ENCODE assay signal across 1 cellular context in the genomic region with DNA sequence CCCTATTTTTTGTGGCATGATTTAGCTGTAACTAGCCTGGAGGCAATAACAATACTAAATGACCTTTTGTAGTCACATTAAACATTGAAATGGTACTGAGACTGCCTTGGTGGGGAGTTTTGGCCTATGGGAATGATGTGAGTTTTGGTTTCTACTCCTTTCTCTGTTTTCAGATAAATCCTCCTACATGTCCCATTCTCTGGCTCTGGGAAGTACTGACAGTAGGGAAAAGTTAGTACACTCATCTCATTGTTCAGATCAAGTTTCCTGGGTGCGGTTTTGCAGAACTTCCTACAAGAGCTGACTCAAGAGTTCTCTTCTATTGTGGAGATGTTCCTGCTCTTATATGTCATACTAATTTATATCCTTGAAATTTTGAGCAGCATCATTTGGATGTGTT.
TF ChIP-seq lines count a peak whose summit lies in the region.

No MANE protein-coding gene starts in this region.

TF ChIP-seq in SK-N-SH, 30 proteins besides CTCF, POLR2A, EP300 and RAD21 (continued from another document):
- TF ChIP-seq, protein P1, sequence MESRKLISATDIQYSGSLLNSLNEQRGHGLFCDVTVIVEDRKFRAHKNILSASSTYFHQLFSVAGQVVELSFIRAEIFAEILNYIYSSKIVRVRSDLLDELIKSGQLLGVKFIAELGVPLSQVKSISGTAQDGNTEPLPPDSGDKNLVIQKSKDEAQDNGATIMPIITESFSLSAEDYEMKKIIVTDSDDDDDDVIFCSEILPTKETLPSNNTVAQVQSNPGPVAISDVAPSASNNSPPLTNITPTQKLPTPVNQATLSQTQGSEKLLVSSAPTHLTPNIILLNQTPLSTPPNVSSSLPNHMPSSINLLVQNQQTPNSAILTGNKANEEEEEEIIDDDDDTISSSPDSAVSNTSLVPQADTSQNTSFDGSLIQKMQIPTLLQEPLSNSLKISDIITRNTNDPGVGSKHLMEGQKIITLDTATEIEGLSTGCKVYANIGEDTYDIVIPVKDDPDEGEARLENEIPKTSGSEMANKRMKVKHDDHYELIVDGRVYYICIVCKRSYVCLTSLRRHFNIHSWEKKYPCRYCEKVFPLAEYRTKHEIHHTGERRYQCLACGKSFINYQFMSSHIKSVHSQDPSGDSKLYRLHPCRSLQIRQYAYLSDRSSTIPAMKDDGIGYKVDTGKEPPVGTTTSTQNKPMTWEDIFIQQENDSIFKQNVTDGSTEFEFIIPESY (IDR thresholded peaks at IDR 0.05; ENCODE audit: borderline replicate concordance, low read depth): no peak
- TF ChIP-seq JUND (IDR thresholded peaks at IDR 0.05) (peak; percentile 68), MXI1 (IDR thresholded peaks at IDR 0.05; ENCODE audit: low read depth, low read length) (no peak), SMC3 (IDR thresholded peaks at IDR 0.05; ENCODE audit: low read depth, low read length) (no peak), POLR2AphosphoS5 (IDR thresholded peaks at IDR 0.05; ENCODE audit: low read depth, low read length) (no peak), EZH2phosphoT487 (IDR thresholded peaks at IDR 0.05; ENCODE audit: borderline replicate concordance, low read depth) (no peak), NRF1 (IDR thresholded peaks at IDR 0.05; ENCODE audit: low read depth, low read length) (no peak), TCF12 (IDR thresholded peaks at IDR 0.05) (peak; percentile 68), TEAD4 (IDR thresholded peaks at IDR 0.05; ENCODE audit: borderline replicate concordance, insufficient read depth) (0 out of 2 replicates have a peak, but pooled peaks have one; percentile 23), YY1 (IDR thresholded peaks at IDR 0.05; ENCODE audit: low read depth) (no peak), FOXM1 (IDR thresholded peaks at IDR 0.05; ENCODE audit: low read depth) (no peak), GATA2 (CRISPR knock-in tag; IDR thresholded peaks at IDR 0.05) (no peak), MEF2A (IDR thresholded peaks at IDR 0.05; ENCODE audit: borderline replicate concordance, low read depth) (no peak), FOSL2 (IDR thresholded peaks at IDR 0.05; ENCODE audit: borderline replicate concordance, low read depth) (peak; percentile 71), TAF1 (IDR thresholded peaks at IDR 0.05; ENCODE audit: borderline replicate concordance, low read depth, low read length) (no peak), FOXJ3 (CRISPR knock-in tag; IDR thresholded peaks at IDR 0.05) (no peak), RFX5 (IDR thresholded peaks at IDR 0.05; ENCODE audit: low read length) (no peak), SIN3A (IDR thresholded peaks at IDR 0.05; ENCODE audit: borderline replicate concordance, low read depth, low read length) (no peak), CHD2 (IDR thresholded peaks at IDR 0.05; ENCODE audit: low read length, partially characterized antibody) (no peak), ELF1 (IDR thresholded peaks at IDR 0.05) (peak; percentile 20; the same call in 1 of the 2 replicates), GABPA (IDR thresholded peaks at IDR 0.05; ENCODE audit: low read depth) (0 out of 2 replicates have a peak, but pooled peaks have one; percentile 16)
- TF ChIP-seq, protein P2, sequence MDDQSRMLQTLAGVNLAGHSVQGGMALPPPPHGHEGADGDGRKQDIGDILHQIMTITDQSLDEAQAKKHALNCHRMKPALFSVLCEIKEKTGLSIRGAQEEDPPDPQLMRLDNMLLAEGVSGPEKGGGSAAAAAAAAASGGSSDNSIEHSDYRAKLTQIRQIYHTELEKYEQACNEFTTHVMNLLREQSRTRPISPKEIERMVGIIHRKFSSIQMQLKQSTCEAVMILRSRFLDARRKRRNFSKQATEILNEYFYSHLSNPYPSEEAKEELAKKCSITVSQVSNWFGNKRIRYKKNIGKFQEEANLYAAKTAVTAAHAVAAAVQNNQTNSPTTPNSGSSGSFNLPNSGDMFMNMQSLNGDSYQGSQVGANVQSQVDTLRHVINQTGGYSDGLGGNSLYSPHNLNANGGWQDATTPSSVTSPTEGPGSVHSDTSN (IDR thresholded peaks at IDR 0.05): peak; percentile 83
- TF ChIP-seq, protein P3, sequence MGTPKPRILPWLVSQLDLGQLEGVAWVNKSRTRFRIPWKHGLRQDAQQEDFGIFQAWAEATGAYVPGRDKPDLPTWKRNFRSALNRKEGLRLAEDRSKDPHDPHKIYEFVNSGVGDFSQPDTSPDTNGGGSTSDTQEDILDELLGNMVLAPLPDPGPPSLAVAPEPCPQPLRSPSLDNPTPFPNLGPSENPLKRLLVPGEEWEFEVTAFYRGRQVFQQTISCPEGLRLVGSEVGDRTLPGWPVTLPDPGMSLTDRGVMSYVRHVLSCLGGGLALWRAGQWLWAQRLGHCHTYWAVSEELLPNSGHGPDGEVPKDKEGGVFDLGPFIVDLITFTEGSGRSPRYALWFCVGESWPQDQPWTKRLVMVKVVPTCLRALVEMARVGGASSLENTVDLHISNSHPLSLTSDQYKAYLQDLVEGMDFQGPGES (IDR thresholded peaks at IDR 0.05; ENCODE audit: low read depth, low read length): no peak
- TF ChIP-seq, protein P4, sequence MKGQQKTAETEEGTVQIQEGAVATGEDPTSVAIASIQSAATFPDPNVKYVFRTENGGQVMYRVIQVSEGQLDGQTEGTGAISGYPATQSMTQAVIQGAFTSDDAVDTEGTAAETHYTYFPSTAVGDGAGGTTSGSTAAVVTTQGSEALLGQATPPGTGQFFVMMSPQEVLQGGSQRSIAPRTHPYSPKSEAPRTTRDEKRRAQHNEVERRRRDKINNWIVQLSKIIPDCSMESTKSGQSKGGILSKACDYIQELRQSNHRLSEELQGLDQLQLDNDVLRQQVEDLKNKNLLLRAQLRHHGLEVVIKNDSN (IDR thresholded peaks at IDR 0.05; ENCODE audit: borderline replicate concordance, low read depth): no peak
- TF ChIP-seq, protein P5, sequence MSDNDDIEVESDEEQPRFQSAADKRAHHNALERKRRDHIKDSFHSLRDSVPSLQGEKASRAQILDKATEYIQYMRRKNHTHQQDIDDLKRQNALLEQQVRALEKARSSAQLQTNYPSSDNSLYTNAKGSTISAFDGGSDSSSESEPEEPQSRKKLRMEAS (IDR thresholded peaks at IDR 0.05; ENCODE audit: low read depth): peak; percentile 39; the same call in 1 of the 2 replicates
- TF ChIP-seq, protein P6, sequence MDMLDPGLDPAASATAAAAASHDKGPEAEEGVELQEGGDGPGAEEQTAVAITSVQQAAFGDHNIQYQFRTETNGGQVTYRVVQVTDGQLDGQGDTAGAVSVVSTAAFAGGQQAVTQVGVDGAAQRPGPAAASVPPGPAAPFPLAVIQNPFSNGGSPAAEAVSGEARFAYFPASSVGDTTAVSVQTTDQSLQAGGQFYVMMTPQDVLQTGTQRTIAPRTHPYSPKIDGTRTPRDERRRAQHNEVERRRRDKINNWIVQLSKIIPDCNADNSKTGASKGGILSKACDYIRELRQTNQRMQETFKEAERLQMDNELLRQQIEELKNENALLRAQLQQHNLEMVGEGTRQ (IDR thresholded peaks at IDR 0.05; ENCODE audit: borderline replicate concordance, low read depth, low read length): no peak
